1 cellular context compared by ENCODE assay signal in genomic region chr19:8505680-8506401, GRCh38.
TF ChIP-seq lines count a peak whose summit lies in the region.

No MANE protein-coding gene starts in this region.

TF ChIP-seq in HepG2, 621 proteins besides CTCF, POLR2A, EP300 and RAD21 (continued from another document and continues in another):
- TF ChIP-seq ZBTB40 (IDR thresholded peaks at IDR 0.05) (no peak), ZBTB40 (CRISPR knock-in tag; IDR thresholded peaks at IDR 0.05) (peak; percentile 19; the same call in 1 of the 2 replicates), NR2C2 (CRISPR knock-in tag; IDR thresholded peaks at IDR 0.05; ENCODE audit: borderline replicate concordance) (no peak), STAT5B (CRISPR knock-in tag; IDR thresholded peaks at IDR 0.05) (no peak), TRIM22 (IDR thresholded peaks at IDR 0.05) (no peak), RXRA (CRISPR knock-in tag; IDR thresholded peaks at IDR 0.05) (peak; percentile 54; the same call in 1 of the 2 replicates), CBX2 (IDR thresholded peaks at IDR 0.05; ENCODE audit: low read depth, low read length) (no peak), CBX2 (CRISPR knock-in tag; IDR thresholded peaks at IDR 0.05; ENCODE audit: low read depth) (no peak), ARHGAP35 (CRISPR knock-in tag; IDR thresholded peaks at IDR 0.05; ENCODE audit: borderline replicate concordance) (no peak; the same call in 1 of the 2 replicates), ZIK1 (CRISPR knock-in tag; IDR thresholded peaks at IDR 0.05; ENCODE audit: borderline replicate concordance, low read depth) (peak; percentile 61; the same call in 1 of the 2 replicates), ZNF253 (CRISPR knock-in tag; IDR thresholded peaks at IDR 0.05; ENCODE audit: borderline replicate concordance) (no peak), JUN (CRISPR knock-in tag; IDR thresholded peaks at IDR 0.05) (no peak), XRCC5 (optimal IDR thresholded peaks at IDR 0.05; ENCODE audit: low read length) (peak; percentile 83), CSRNP1 (CRISPR knock-in tag; IDR thresholded peaks at IDR 0.05) (peak; percentile 59), ZNF883 (CRISPR knock-in tag; IDR thresholded peaks at IDR 0.05; ENCODE audit: not compliant biosample characterization) (no peak), ZNF383 (CRISPR knock-in tag; IDR thresholded peaks at IDR 0.05; ENCODE audit: borderline replicate concordance) (no peak), AKNA (CRISPR knock-in tag; IDR thresholded peaks at IDR 0.05; ENCODE audit: borderline replicate concordance) (no peak), LCORL (IDR thresholded peaks at IDR 0.05) (no peak), LCORL (CRISPR knock-in tag; IDR thresholded peaks at IDR 0.05) (no peak; the same call in 1 of the 2 replicates), ZNF101 (CRISPR knock-in tag; IDR thresholded peaks at IDR 0.05; ENCODE audit: borderline replicate concordance, low read depth) (no peak), HNF1A (IDR thresholded peaks at IDR 0.05; ENCODE audit: low read depth) (no peak), HNF1A (CRISPR knock-in tag; IDR thresholded peaks at IDR 0.05; ENCODE audit: borderline replicate concordance) (no peak), BCL6 (CRISPR knock-in tag; IDR thresholded peaks at IDR 0.05) (no peak), SAFB2 (CRISPR knock-in tag; IDR thresholded peaks at IDR 0.05; ENCODE audit: borderline replicate concordance, low read depth) (0 out of 2 replicates have a peak, but pooled peaks have one; percentile 67), RFXANK (CRISPR knock-in tag; IDR thresholded peaks at IDR 0.05) (no peak), TEAD2 (CRISPR knock-in tag; IDR thresholded peaks at IDR 0.05) (no peak), SMAD3 (CRISPR knock-in tag; IDR thresholded peaks at IDR 0.05) (peak; percentile 55; the same call in 1 of the 2 replicates), HOXA3 (CRISPR knock-in tag; IDR thresholded peaks at IDR 0.05) (0 out of 2 replicates have a peak, but pooled peaks have one; percentile 24), ZNF326 (CRISPR knock-in tag; IDR thresholded peaks at IDR 0.05; ENCODE audit: borderline replicate concordance) (no peak)
- TF ChIP-seq, protein P1, sequence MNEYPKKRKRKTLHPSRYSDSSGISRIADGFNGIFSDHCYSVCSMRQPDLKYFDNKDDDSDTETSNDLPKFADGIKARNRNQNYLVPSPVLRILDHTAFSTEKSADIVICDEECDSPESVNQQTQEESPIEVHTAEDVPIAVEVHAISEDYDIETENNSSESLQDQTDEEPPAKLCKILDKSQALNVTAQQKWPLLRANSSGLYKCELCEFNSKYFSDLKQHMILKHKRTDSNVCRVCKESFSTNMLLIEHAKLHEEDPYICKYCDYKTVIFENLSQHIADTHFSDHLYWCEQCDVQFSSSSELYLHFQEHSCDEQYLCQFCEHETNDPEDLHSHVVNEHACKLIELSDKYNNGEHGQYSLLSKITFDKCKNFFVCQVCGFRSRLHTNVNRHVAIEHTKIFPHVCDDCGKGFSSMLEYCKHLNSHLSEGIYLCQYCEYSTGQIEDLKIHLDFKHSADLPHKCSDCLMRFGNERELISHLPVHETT (CRISPR knock-in tag; conservative IDR thresholded peaks at IDR 0.05), result no peak
- TF ChIP-seq, protein P2, sequence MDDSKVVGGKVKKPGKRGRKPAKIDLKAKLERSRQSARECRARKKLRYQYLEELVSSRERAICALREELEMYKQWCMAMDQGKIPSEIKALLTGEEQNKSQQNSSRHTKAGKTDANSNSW (CRISPR knock-in tag; IDR thresholded peaks at IDR 0.05; ENCODE audit: borderline replicate concordance), result no peak
